In the genomic region with DNA sequence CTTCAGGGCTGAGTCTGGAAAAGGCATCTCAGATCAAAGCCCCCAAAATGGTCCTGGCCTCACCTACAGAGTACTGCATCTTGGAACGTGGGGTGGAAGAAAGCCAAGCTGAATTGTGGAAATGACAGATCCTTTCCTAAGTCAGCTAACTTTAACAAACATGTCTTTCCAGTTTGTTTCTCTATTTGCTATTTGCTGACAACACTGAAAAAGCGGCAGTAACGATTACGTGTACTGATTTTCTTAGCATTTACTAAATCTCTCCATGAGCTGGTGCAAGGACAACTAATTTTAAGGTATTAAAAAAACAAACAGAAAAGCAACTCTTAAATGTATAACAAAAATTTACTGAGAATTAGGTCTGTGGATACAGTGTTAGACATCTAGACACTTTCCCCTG, we compare ENCODE assay signal across 8 cellular contexts. TPM values are rescaled to one million over a fixed set of nuclear protein-coding genes. Genes with fewer than 3 reads are reported as not detected.
DNase-seq lines count a peak whose midpoint lies in the region; ATAC-seq, FAIRE-seq and TF ChIP-seq lines count a peak whose summit lies in the region.

No MANE protein-coding gene starts in this region.

- no peaks in the 10 kb centered on the region for H3K9me3 ChIP-seq in right atrium auricular region
- no peaks in the 10 kb centered on the region for H3K9me3 ChIP-seq in mucosa of rectum (ENCODE audit: control insufficient read depth in 2 of 2, low read length in 2 of 2)

- DNase-seq in right atrium auricular region (ENCODE audit: low spot score): no peak
- no peak for DNase-seq in cardiac septum (ENCODE audit: low spot score)
- DNase-seq in bronchial epithelial cell (ENCODE audit: low read depth): peak; percentile 41
- no peak for DNase-seq in occipital lobe (lab: John Stamatoyannopoulos, UW)
- no peak for DNase-seq in left colon
- DNase-seq in amygdala (lab: John Stamatoyannopoulos, UW): no peak
- no peak for DNase-seq in SHP77 (lab: John Stamatoyannopoulos, UW)

- no peak for ATAC-seq in left colon

- intact Hi-C loops in cardiac septum (cut with DNase I) (no loop called here), left colon (cut with DNase I, micrococcal nuclease) (no loop called here)

- FAIRE-seq in bronchial epithelial cell (lab: Jason Lieb, UNC): no peak

- no peaks in the 10 kb centered on the region for H3K27me3 ChIP-seq in right atrium auricular region
- no peaks in the 10 kb centered on the region for H3K27me3 ChIP-seq in bronchial epithelial cell (ENCODE audit: control insufficient read depth, insufficient read depth, low read length)
- no peaks in the 10 kb centered on the region for H3K27me3 ChIP-seq in mucosa of rectum (ENCODE audit: control insufficient read depth in 2 of 2, insufficient read depth in 2 of 2, low read length in 2 of 2)

- H3K27ac ChIP-seq in right atrium auricular region: peak overlapping the region; percentile 81 to 89
- H3K27ac ChIP-seq in mucosa of rectum (ENCODE audit: low read depth in 2 of 2, low read length in 2 of 2): peak overlapping the region in 1 of 2 donors; percentile 89

- H3K4me1 ChIP-seq in right atrium auricular region (peaks cover 0 to 25% of the 10 kb centered on the region in 2 donors), mucosa of rectum (ENCODE audit: control insufficient read depth in 2 of 2, insufficient read depth in 2 of 2, low read length in 2 of 2) (peaks cover 16 to 17% of the 10 kb centered on the region in 2 donors)

- TF ChIP-seq CTCF in right atrium auricular region (IDR thresholded peaks at IDR 0.05) (no peak), bronchial epithelial cell (IDR thresholded peaks at IDR 0.05; ENCODE audit: insufficient read depth, low read length, severe bottlenecking) (no peak)

- H3K9ac ChIP-seq in mucosa of rectum (ENCODE audit: low read depth in 1 of 2, low read length in 2 of 2): peak overlapping the region; percentile 67 to 83

- H3K36me3 ChIP-seq in right atrium auricular region: no peaks in the 10 kb centered on the region
- no peaks in the 10 kb centered on the region for H3K36me3 ChIP-seq in bronchial epithelial cell (ENCODE audit: control insufficient read depth, insufficient read depth, low read length)
- no peaks in the 10 kb centered on the region for H3K36me3 ChIP-seq in mucosa of rectum (ENCODE audit: control insufficient read depth in 2 of 2, insufficient read depth in 2 of 2, low read length in 2 of 2)

- H3K4me3 ChIP-seq in right atrium auricular region (peak overlapping the region; percentile 65 to 74), bronchial epithelial cell (ENCODE audit: low read depth, low read length) (peak overlapping the region; percentile 69), mucosa of rectum (ENCODE audit: low read length in 2 of 2) (peak overlapping the region; percentile 80 to 97)

RNA-seq across cellular contexts. Expression of a gene that starts 1.1 kb away (rescaled TPM):
- total RNA-seq in right atrium auricular region: 10 to 100 TPM; 11.9 to 17.6 TPM
- 21.9 TPM for total RNA-seq in cardiac septum
- total RNA-seq in bronchial epithelial cell: 4.7 and 9.3 TPM in 2 replicates
- 19.2 TPM for total RNA-seq in occipital lobe
- 10 to 100 TPM; 51.4 to 66.1 TPM for total RNA-seq in left colon

RNA-seq across cellular contexts. Expression of a gene that starts 24.9 kb away (rescaled TPM):
- 10 to 100 TPM; 18.6 to 25.9 TPM for total RNA-seq in right atrium auricular region
- 12.4 TPM for total RNA-seq in cardiac septum
- total RNA-seq in bronchial epithelial cell: 7.9 and 11.3 TPM in 2 replicates
- 14.7 TPM for total RNA-seq in occipital lobe
- 10 to 100 TPM; 39.8 to 45.8 TPM for total RNA-seq in left colon
